In genomic region chr6:124882580-124883393, GRCh38 we compare ENCODE assay signal across 12 cellular contexts.
DNase-seq lines count a peak whose midpoint lies in the region; ATAC-seq and TF ChIP-seq lines count a peak whose summit lies in the region.
"Had no signal": no experiment of that assay in that cellular context is flagged by ENCODE, and none has a peak within 500 bp of the region (broad histone marks: within the 10 kb centered on the region; RNA-seq: fewer than 3 reads in every experiment).

No MANE protein-coding gene starts in this region.

- intact Hi-C loops in posterior vena cava (cut with DNase I), result no loop called here

- H3K27me3 ChIP-seq in subcutaneous abdominal adipose tissue (ENCODE audit: control insufficient read depth in 5 of 5, insufficient read depth in 4 of 5, low read length in 5 of 5), result no peaks in the 10 kb centered on the region
- H3K27me3 ChIP-seq: gastrocnemius medialis had no signal

- ATAC-seq in HG02840 (IDR thresholded peaks at IDR 0.05; ENCODE audit: low FRiP score, unreplicated experiment), result no peak

- H3K9me3 ChIP-seq in SK-N-MC (ENCODE audit: low read depth, low read length), result no peaks in the 10 kb centered on the region
- H3K9me3 ChIP-seq in subcutaneous abdominal adipose tissue (ENCODE audit: control insufficient read depth in 5 of 5, low read length in 5 of 5), result no peaks in the 10 kb centered on the region
- H3K9me3 ChIP-seq: gastrocnemius medialis had no signal

- no peak overlapping the region for H3K9ac ChIP-seq in SK-N-MC (ENCODE audit: insufficient read length)
- H3K9ac ChIP-seq in subcutaneous abdominal adipose tissue (ENCODE audit: low read length in 5 of 5), result no peak overlapping the region

- no peaks in the 10 kb centered on the region for H3K36me3 ChIP-seq in SK-N-MC (ENCODE audit: insufficient read depth, low read length)
- H3K36me3 ChIP-seq in subcutaneous abdominal adipose tissue (ENCODE audit: control insufficient read depth in 5 of 5, insufficient read depth in 5 of 5, low read length in 5 of 5), result no peaks in the 10 kb centered on the region
- H3K36me3 ChIP-seq: gastrocnemius medialis had no signal

- H3K4me1 ChIP-seq in subcutaneous abdominal adipose tissue (ENCODE audit: control insufficient read depth in 5 of 5, insufficient read depth in 5 of 5, low read length in 5 of 5), result peaks cover 0 to 19% (median 17%) of the 10 kb centered on the region in 5 donors

- peak; percentile 22 for DNase-seq in DMS53 (lab: John Stamatoyannopoulos, UW)
- DNase-seq in DMS53 treated with DMSO at 0.1 percent for 48 hours (lab: John Stamatoyannopoulos, UW; ENCODE audit: unreplicated experiment), result no peak
- peak; percentile 66 for DNase-seq in SK-N-MC (ENCODE audit: low read depth, low spot score)
- peak; percentile 29 for DNase-seq in fibroblast of villous mesenchyme (ENCODE audit: low read depth)
- DNase-seq in T-helper 9 cell, result no peak
- no peak for DNase-seq in posterior vena cava (ENCODE audit: low spot score)
- DNase-seq: activated CD4-positive, CD25-positive, alpha-beta regulatory T cell; activated naive CD4-positive, alpha-beta T cell treated with anti-CD3 and anti-CD28 coated beads, Interleukin-2, amount 50 U/mL, for 16 hours; gastrocnemius medialis had no signal

- H3K4me3 ChIP-seq in SK-N-MC, result peak overlapping the region; percentile 39
- no peak overlapping the region for H3K4me3 ChIP-seq in fibroblast of villous mesenchyme (ENCODE audit: low read depth, low read length)
- H3K4me3 ChIP-seq in subcutaneous abdominal adipose tissue (ENCODE audit: low read depth in 1 of 5, low read length in 5 of 5), result no peak overlapping the region
- H3K4me3 ChIP-seq: gastrocnemius medialis had no signal

- no peak for TF ChIP-seq CTCF in fibroblast of villous mesenchyme (IDR thresholded peaks at IDR 0.05; ENCODE audit: insufficient read depth, low read depth, low read length)

- H3K27ac ChIP-seq in SK-N-MC (peak overlapping the region; percentile 32; the same call in 1 of the 2 replicates), subcutaneous abdominal adipose tissue (ENCODE audit: low read depth, low read length) (peak overlapping the region; percentile 12)
- H3K27ac ChIP-seq: 22Rv1, gastrocnemius medialis had no signal

Comparison
In these comparisons a context has a peak if more than half of its experiments do, and no peak if none do; other contexts are left out.
1. DNase-seq: peak in DMS53 (single experiment), SK-N-MC (single experiment) and fibroblast of villous mesenchyme (single experiment); none in DMS53 treated with DMSO at 0.1 percent for 48 hours (single experiment), T-helper 9 cell (single experiment) and posterior vena cava (single experiment).